In the genomic region with DNA sequence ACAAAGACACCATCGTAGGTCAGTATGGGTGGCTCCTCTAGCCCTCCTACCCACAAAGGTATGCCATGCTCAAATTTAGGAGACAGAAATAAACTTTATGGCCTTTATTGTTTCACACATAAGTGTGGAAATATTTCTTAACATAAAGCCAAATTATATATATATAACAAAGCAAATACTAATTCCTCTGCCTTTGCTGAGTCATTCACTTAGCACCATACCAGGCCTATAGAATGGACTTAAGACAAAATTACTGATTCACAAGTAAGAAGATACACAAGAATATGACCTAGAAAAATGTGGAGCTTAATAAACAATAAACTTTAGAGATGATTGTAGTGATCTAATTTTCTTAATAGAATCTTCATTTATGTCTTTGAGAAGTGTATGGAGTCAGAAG, we compare ENCODE assay signal across 19 cellular contexts. TPM values are rescaled to one million over a fixed set of nuclear protein-coding genes. Genes with fewer than 3 reads are reported as not detected.
A peak's percentile ranks its signal among the peaks of the same experiment; 100 is the strongest.
DNase-seq lines count a peak whose midpoint lies in the region; ATAC-seq and TF ChIP-seq lines count a peak whose summit lies in the region.
"Had no signal": no experiment of that assay in that cellular context is flagged by ENCODE, and none has a peak within 500 bp of the region (broad histone marks: within the 10 kb centered on the region; RNA-seq: fewer than 3 reads in every experiment).

No MANE protein-coding gene starts in this region.

- TF ChIP-seq POLR2A in gastrocnemius medialis (IDR thresholded peaks at IDR 0.05) (no peak), spleen (IDR thresholded peaks at IDR 0.05) (no peak)

- H3K36me3 Mint-ChIP-seq in Calu3 (ENCODE audit: insufficient read depth, unreplicated experiment) (peaks cover 44% of the 10 kb centered on the region), endodermal cell (ENCODE audit: low read depth) (no peaks in the 10 kb centered on the region)

- H4K20me1 ChIP-seq in PC-3 (ENCODE audit: low read length) = no peaks in the 10 kb centered on the region

- H3K36me3 ChIP-seq in PC-3 (ENCODE audit: low read depth, low read length) (no peaks in the 10 kb centered on the region), endodermal cell (ENCODE audit: control insufficient read depth, insufficient read depth, low read length) (no peaks in the 10 kb centered on the region), gastrocnemius medialis (no peaks in the 10 kb centered on the region), spleen (no peaks in the 10 kb centered on the region), aorta (ENCODE audit: control insufficient read depth in 1 of 2, insufficient read depth in 2 of 2, low read length in 1 of 2) (no peaks in the 10 kb centered on the region)

- peak overlapping the region; percentile 54 for H3K4me3 Mint-ChIP-seq in Calu3 (ENCODE audit: low read depth, unreplicated experiment)
- H3K4me3 Mint-ChIP-seq in endodermal cell = no peak overlapping the region

- intact Hi-C loops in Calu3 (cut with micrococcal nuclease; ENCODE audit: unreplicated experiment) (no loop called here), PC-3 (cut with micrococcal nuclease) (no loop called here), gastrocnemius medialis (cut with DNase I; ENCODE audit: low total_unique reads) (loop anchor here (5.0 kb wide), 1 partner anchor 47 kb away; a partner anchor contains a TSS), spleen (cut with DNase I; ENCODE audit: low total_unique reads) (no loop called here), aorta (cut with DNase I) (loop anchor here in 1 of 2 donors (5.0 kb wide), 1 partner anchor 42 kb away; no protein-coding TSS in a partner anchor)

- H3K9ac ChIP-seq in PC-3 (ENCODE audit: low read length) (no peak overlapping the region), endodermal cell (ENCODE audit: extremely low read depth, low read length, poor library complexity, severe bottlenecking) (no peak overlapping the region)

- no peaks in the 10 kb centered on the region for H3K9me3 Mint-ChIP-seq in Calu3 (ENCODE audit: low read depth, unreplicated experiment)
- no peaks in the 10 kb centered on the region for H3K9me3 Mint-ChIP-seq in endodermal cell

- DNase-seq in Calu3 = no peak
- no peak for DNase-seq in PC-3
- no peak for DNase-seq in endodermal cell
- no peak for DNase-seq in gastrocnemius medialis
- DNase-seq in caudate nucleus (lab: John Stamatoyannopoulos, UW) = no peak
- DNase-seq in spleen = no peak
- no peak for DNase-seq in aorta
- DNase-seq in SKM-1 (lab: John Stamatoyannopoulos, UW; ENCODE audit: unreplicated experiment) = no peak
- DNase-seq: AML-193, EL, GOT3, KG1, NCI-H1417, NCI-H1930, NCI-H226, NCI-H524, NCI-H82 had no signal

- ATAC-seq in PC-3 = no peak
- ATAC-seq in gastrocnemius medialis = no peak
- ATAC-seq in aorta (ENCODE audit: low FRiP score) = no peak
- ATAC-seq: GM12878 had no signal

- no peaks in the 10 kb centered on the region for H3K79me2 ChIP-seq in PC-3 (ENCODE audit: low read length)

- in situ Hi-C loops in gastrocnemius medialis (cut with MboI; ENCODE audit: low sequenced_read_pairs in 4 of 4) = no loop called here

- H3F3A ChIP-seq in PC-3 (ENCODE audit: low read length, unreplicated experiment) = no peaks in the 10 kb centered on the region

- H3K9me2 ChIP-seq in PC-3 (replicated peaks; ENCODE audit: low read length) = no peaks in the 10 kb centered on the region

- H2AFZ ChIP-seq in PC-3 (ENCODE audit: low read length) = peak overlapping the region; percentile 22; the same call in 1 of the 2 replicates

- no peak overlapping the region for H3K4me2 ChIP-seq in PC-3 (ENCODE audit: low read length)

- no peaks in the 10 kb centered on the region for H3K9me3 ChIP-seq in PC-3 (ENCODE audit: low read length)
- H3K9me3 ChIP-seq in endodermal cell (ENCODE audit: control insufficient read depth, low read length) = no peaks in the 10 kb centered on the region
- H3K9me3 ChIP-seq in gastrocnemius medialis = no peaks in the 10 kb centered on the region
- H3K9me3 ChIP-seq in spleen = no peaks in the 10 kb centered on the region
- no peaks in the 10 kb centered on the region for H3K9me3 ChIP-seq in aorta (ENCODE audit: control insufficient read depth, low read length)

- H3K27me3 ChIP-seq in PC-3 (ENCODE audit: low read length) = no peaks in the 10 kb centered on the region
- H3K27me3 ChIP-seq in endodermal cell (ENCODE audit: control insufficient read depth, insufficient read depth, low read length, poor library complexity, severe bottlenecking) = no peaks in the 10 kb centered on the region
- H3K27me3 ChIP-seq in gastrocnemius medialis = no peaks in the 10 kb centered on the region
- no peaks in the 10 kb centered on the region for H3K27me3 ChIP-seq in spleen (replicated peaks in 1 of 7)
- H3K27me3 ChIP-seq in aorta (ENCODE audit: control insufficient read depth in 1 of 2, insufficient read depth in 2 of 2, low read length in 1 of 2) = no peaks in the 10 kb centered on the region

- H3K4me1 Mint-ChIP-seq in Calu3 (ENCODE audit: low read depth, unreplicated experiment) (peaks cover 13% of the 10 kb centered on the region), endodermal cell (peaks cover 10% of the 10 kb centered on the region)

- H3K27ac Mint-ChIP-seq in Calu3 (ENCODE audit: unreplicated experiment) (peak overlapping the region; percentile 71), endodermal cell (peak overlapping the region; percentile 30)

- POLR2A ChIA-PET in PC-3 (lab: Charles Lee; ENCODE audit: unreplicated experiment) = no interaction called here

- TF ChIP-seq CTCF in Calu3 (IDR thresholded peaks at IDR 0.05; ENCODE audit: unreplicated experiment) = no peak
- TF ChIP-seq CTCF in PC-3 (conservative IDR thresholded peaks at IDR 0.05; ENCODE audit: low read depth, low read length) = no peak
- TF ChIP-seq CTCF in endodermal cell (conservative IDR thresholded peaks at IDR 0.05) = no peak
- TF ChIP-seq CTCF in gastrocnemius medialis (IDR thresholded peaks at IDR 0.05 in 4 of 5, conservative IDR thresholded peaks at IDR 0.05 in 1 of 5) = no peak
- no peak for TF ChIP-seq CTCF in spleen (IDR thresholded peaks at IDR 0.05 in 8 of 11, conservative IDR thresholded peaks at IDR 0.05 in 3 of 11)

- H3K27ac ChIP-seq in PC-3 (ENCODE audit: low read length) = no peak overlapping the region
- H3K27ac ChIP-seq in endodermal cell (ENCODE audit: low read depth, low read length) = no peak overlapping the region
- peak overlapping the region; percentile 32 to 72 (median 59) for H3K27ac ChIP-seq in gastrocnemius medialis
- H3K27ac ChIP-seq in caudate nucleus (ENCODE audit: low read depth, low read length) = no peak overlapping the region
- no peak overlapping the region for H3K27ac ChIP-seq in spleen
- no peak overlapping the region for H3K27ac ChIP-seq in aorta (ENCODE audit: low read depth in 1 of 2, low read length in 2 of 2)
- H3K27ac ChIP-seq: C4-2B had no signal

- H3K27me3 Mint-ChIP-seq in Calu3 (ENCODE audit: unreplicated experiment) = no peaks in the 10 kb centered on the region
- no peaks in the 10 kb centered on the region for H3K27me3 Mint-ChIP-seq in endodermal cell (ENCODE audit: insufficient read depth)

- BruUV-seq in Calu3 (replicated peaks; lab: Mats Ljungman, UMichigan) (no TSS peak), PC-3 (replicated peaks; lab: Mats Ljungman, UMichigan) (no TSS peak)

- 87% methylated on average over 1 of the region's 1 CpG; no CpG with 5 or more reads in 1 of the 2 experiments for WGBS in endodermal cell (ENCODE audit: insufficient coverage in 1 of 2, insufficient read length in 1 of 2), 2 experiments
- WGBS in spleen, 5 donors = 83 to 96% (median 89%) methylated on average over 1 of the region's 1 CpG
- WGBS in aorta, 2 donors = 61 to 63% methylated on average over 1 of the region's 1 CpG

- H3K4me1 ChIP-seq in PC-3 (ENCODE audit: insufficient read depth, low read length) (peaks cover 8% of the 10 kb centered on the region; the same call in 1 of the 2 replicates), endodermal cell (ENCODE audit: control insufficient read depth, insufficient read depth, low read length) (peaks cover 8% of the 10 kb centered on the region), gastrocnemius medialis (peaks cover 6 to 30% of the 10 kb centered on the region in 2 donors), spleen (no peaks in the 10 kb centered on the region), aorta (ENCODE audit: control insufficient read depth in 1 of 2, insufficient read depth in 2 of 2, low read length in 2 of 2) (peaks cover 2 to 8% of the 10 kb centered on the region in 2 donors)

- no peak overlapping the region for H3K4me3 ChIP-seq in PC-3 (ENCODE audit: low read length)
- H3K4me3 ChIP-seq in endodermal cell (ENCODE audit: low read length) = no peak overlapping the region
- H3K4me3 ChIP-seq in gastrocnemius medialis = peak overlapping the region; percentile 14 to 33 (median 24)
- H3K4me3 ChIP-seq in spleen = no peak overlapping the region
- H3K4me3 ChIP-seq in aorta (ENCODE audit: low read length in 2 of 2) = peak overlapping the region in 1 of 2 donors; percentile 26
- H3K4me3 ChIP-seq: GM12878 had no signal

- CTCF ChIA-PET in Calu3 (lab: Charles Lee) = interaction anchor here (0.6 to 1.4 kb wide), 4 partner anchors 14 to 548 kb away, joined by 4 to 7 read pairs (median 4); no protein-coding TSS in a partner anchor
- CTCF ChIA-PET in PC-3 (lab: Charles Lee) = no interaction called here

RNA-seq across cellular contexts. Expression of a gene that starts 5.2 kb away (rescaled TPM):
- total RNA-seq in Calu3 (2022) = 21.1 and 21.2 TPM in 2 replicates
- 0.46 and 0.66 TPM in 2 replicates for total RNA-seq in PC-3 (2014; rRNA removed)
- total RNA-seq in endodermal cell = 1 to 10 TPM; 1.4 to 2.9 TPM
- polyA plus RNA-seq in endodermal cell (2013, experiment 1 of 2) = 0.11 TPM
- polyA plus RNA-seq in endodermal cell (2013, experiment 2 of 2) = 0.12 TPM
- 1 to 10 TPM; 1.3 to 4.8 (median 1.7) TPM for total RNA-seq in gastrocnemius medialis
- 1 to 10 TPM in 4 of 7 donors, under 1 TPM in 3; 0.54 to 2.8 (median 1.1) TPM for total RNA-seq in spleen
- polyA plus RNA-seq in spleen = under 1 TPM; 0.20 to 0.26 (median 0.20) TPM
- 10 to 100 TPM in 1 of 2 donors, 1 to 10 TPM in 1; 9.3 to 18.3 TPM for total RNA-seq in aorta
- polyA plus RNA-seq in aorta = 1 to 10 TPM; 1.8 to 2.8 TPM

RNA-seq across cellular contexts. Expression of a gene that starts 45.1 kb away (rescaled TPM):
- total RNA-seq in Calu3 (2022) (45.2 and 61.9 TPM in 2 replicates), PC-3 (2014; rRNA removed) (6.6 and 11.3 TPM in 2 replicates), endodermal cell (100 to 1,000 TPM in 1 of 2 donors, 10 to 100 TPM in 1; 83.0 to 136 TPM), gastrocnemius medialis (10 to 100 TPM in 3 of 4 donors, 1 to 10 TPM in 1; 7.0 to 15.4 (median 12.0) TPM), spleen (10 to 100 TPM; 11.3 to 47.5 (median 37.1) TPM), aorta (10 to 100 TPM; 42.9 to 47.5 TPM)
- 35.9 TPM for polyA plus RNA-seq in endodermal cell (2013, experiment 1 of 2)
- polyA plus RNA-seq in endodermal cell (2013, experiment 2 of 2) = 32.2 TPM
- polyA plus RNA-seq in spleen (1 to 10 TPM; 7.4 to 9.1 (median 7.5) TPM), aorta (10 to 100 TPM; 17.0 to 33.2 TPM)

Comparison
In these comparisons a context has a peak if more than half of its experiments do, and no peak if none do; other contexts are left out.
1. H3K27ac ChIP-seq: peak in gastrocnemius medialis (4 of 4); none in PC-3 (single experiment), endodermal cell (single experiment), caudate nucleus (single experiment), spleen (0 of 8) and aorta (0 of 2).
2. H3K4me3 ChIP-seq: peak in gastrocnemius medialis (4 of 4); none in PC-3 (single experiment), endodermal cell (single experiment) and spleen (0 of 8).